In the genomic region with DNA sequence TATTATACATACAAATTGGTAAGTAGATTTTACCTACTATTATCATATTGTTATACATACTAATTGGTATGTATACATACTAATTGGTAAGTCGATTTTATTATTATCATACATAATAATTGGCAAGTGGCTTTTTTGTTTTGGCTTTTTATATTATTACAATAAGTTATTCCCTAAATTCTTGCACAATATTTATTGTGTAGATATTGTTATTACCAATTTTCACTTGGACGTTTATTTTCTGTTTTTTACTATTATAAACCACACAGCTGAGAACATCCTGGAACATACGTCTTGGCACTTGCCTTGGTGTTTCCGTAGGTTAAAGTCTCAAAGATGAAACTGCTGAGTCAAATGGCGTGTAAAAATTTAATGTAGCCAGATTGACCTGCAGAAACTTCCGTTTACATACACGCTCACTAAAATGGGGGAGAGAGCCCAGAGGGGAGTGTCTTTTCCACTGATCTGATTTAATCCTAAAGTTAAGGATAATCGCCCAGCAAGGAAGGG, we compare ENCODE assay signal across 8 cellular contexts. TPM values are rescaled to one million over a fixed set of nuclear protein-coding genes. Genes with fewer than 3 reads are reported as not detected.
DNase-seq lines count a peak whose midpoint lies in the region; ATAC-seq and TF ChIP-seq lines count a peak whose summit lies in the region.

No MANE protein-coding gene starts in this region.

- no peak for TF ChIP-seq POLR2A in stomach (IDR thresholded peaks at IDR 0.05)

- intact Hi-C loops in stomach (cut with DNase I; ENCODE audit: low total_unique reads) = no loop called here

- H3K4me1 ChIP-seq in iPS DF 6.9 (ENCODE audit: control insufficient read depth, insufficient read depth, low read length) (0 out of 2 replicates have a peak, but pooled peaks cover 2% of the 10 kb centered on the region), stomach (peaks cover 0 to 21% (median 17%) of the 10 kb centered on the region in 4 donors)

- peak; percentile 2 for ATAC-seq in GM18517 (IDR thresholded peaks at IDR 0.05; ENCODE audit: unreplicated experiment)
- ATAC-seq in HG03025 (IDR thresholded peaks at IDR 0.05; ENCODE audit: low FRiP score, unreplicated experiment) = peak; percentile 0
- no peak for ATAC-seq in HG02571 (IDR thresholded peaks at IDR 0.05; ENCODE audit: unreplicated experiment)

- H3K4me3 ChIP-seq in WERI-Rb-1 (ENCODE audit: low read depth, low read length) (peak overlapping the region; percentile 88), iPS DF 6.9 (ENCODE audit: low read length) (peak overlapping the region; percentile 90; the same call in 1 of the 2 replicates), stomach (peak overlapping the region; percentile 77 to 85 (median 80))

- H3K36me3 ChIP-seq in WERI-Rb-1 (no peaks in the 10 kb centered on the region; the same call in 1 of the 2 replicates), iPS DF 6.9 (ENCODE audit: control insufficient read depth, insufficient read depth, low read length) (no peaks in the 10 kb centered on the region), stomach (no peaks in the 10 kb centered on the region)

- H3K9me3 ChIP-seq in WERI-Rb-1 (ENCODE audit: severe bottlenecking) = no peaks in the 10 kb centered on the region
- no peaks in the 10 kb centered on the region for H3K9me3 ChIP-seq in iPS DF 6.9 (ENCODE audit: control insufficient read depth, insufficient read depth, low read length)
- H3K9me3 ChIP-seq in stomach = no peaks in the 10 kb centered on the region

- TF ChIP-seq CTCF in WERI-Rb-1 (IDR thresholded peaks at IDR 0.05; ENCODE audit: low read depth, low read length) (no peak), stomach (IDR thresholded peaks at IDR 0.05) (no peak)

- DNase-seq in WERI-Rb-1 (no peak), iPS DF 6.9 (ENCODE audit: low read depth, low spot score) (no peak), stomach (no peak), NCI-H187 treated with DMSO at 0.1 percent for 48 hours (lab: John Stamatoyannopoulos, UW) (no peak), NCI-H774 (lab: John Stamatoyannopoulos, UW) (no peak)

- H3K27me3 ChIP-seq in WERI-Rb-1 (ENCODE audit: insufficient read depth, low read depth, severe bottlenecking) (no peaks in the 10 kb centered on the region), iPS DF 6.9 (ENCODE audit: control insufficient read depth, insufficient read depth, low read length) (no peaks in the 10 kb centered on the region), stomach (no peaks in the 10 kb centered on the region)

- no peak for TF ChIP-seq EP300 in stomach (IDR thresholded peaks at IDR 0.05)

- no CpG with 5 or more reads among the region's 8 CpGs for WGBS in iPS DF 6.9 (ENCODE audit: insufficient coverage, insufficient read length)
- WGBS in stomach, 5 donors = 4 to 6% (median 5%) methylated on average over 8 of the region's 8 CpGs

- H3K27ac ChIP-seq in WERI-Rb-1 (peak overlapping the region; percentile 99), iPS DF 6.9 (ENCODE audit: low read length) (no peak overlapping the region), stomach (peak overlapping the region; percentile 89 to 98 (median 97))

RNA-seq across cellular contexts. Expression of a gene that starts 18.9 kb away (rescaled TPM):
- total RNA-seq in stomach = 100 to 1,000 TPM in 1 of 5 donors, 1 to 10 TPM in 2, not detected in 2; 1.6 to 134 (median 1.7) TPM
- 1 to 10 TPM; 2.7 to 2.9 (median 2.9) TPM for polyA plus RNA-seq in stomach

RNA-seq across cellular contexts. Expression of a gene that starts 19.0 kb away (rescaled TPM):
- 10 to 100 TPM in 2 of 5 donors, 1 to 10 TPM in 3; 1.3 to 72.4 (median 3.1) TPM for total RNA-seq in stomach
- 1 to 10 TPM; 4.1 to 9.9 (median 9.5) TPM for polyA plus RNA-seq in stomach

RNA-seq across cellular contexts. Expression of a gene that starts 39.1 kb away (rescaled TPM):
- 1 to 10 TPM in 2 of 5 donors, not detected in 3; 1.7 to 7.7 TPM for total RNA-seq in stomach
- polyA plus RNA-seq in stomach = under 1 TPM in 1 of 3 donors, not detected in 2; 0.35 TPM

RNA-seq across cellular contexts. Expression of a gene that starts 58.9 kb away (rescaled TPM):
- 10 to 100 TPM in 1 of 5 donors, 1 to 10 TPM in 3, not detected in 1; 1.1 to 41.7 (median 5.3) TPM for total RNA-seq in stomach
- polyA plus RNA-seq in stomach = 1 to 10 TPM; 1.4 to 2.2 (median 1.4) TPM
